8 cellular contexts compared by ENCODE assay signal in genomic region chr15:69045810-69046209, GRCh38. TPM values are rescaled to one million over a fixed set of nuclear protein-coding genes. Genes with fewer than 3 reads are reported as not detected.
A peak's percentile ranks its signal among the peaks of the same experiment; 100 is the strongest.
DNase-seq lines count a peak whose midpoint lies in the region; ATAC-seq, FAIRE-seq and TF ChIP-seq lines count a peak whose summit lies in the region.

No MANE protein-coding gene starts in this region.

- H3K36me3 ChIP-seq in breast epithelium = no peaks in the 10 kb centered on the region

- intact Hi-C loops in MCF 10A (cut with micrococcal nuclease) (loop anchor here (10.0 kb wide), 1 partner anchor 101 kb away; no protein-coding TSS in a partner anchor), breast epithelium (cut with DNase I; ENCODE audit: low total_unique reads) (no loop called here), left ventricle myocardium superior (cut with micrococcal nuclease) (no loop called here)

- peaks cover 32% of the 10 kb centered on the region for H3K4me1 Mint-ChIP-seq in MCF 10A (ENCODE audit: insufficient read depth, unreplicated experiment)
- H3K4me1 Mint-ChIP-seq in type B pancreatic cell (ENCODE audit: unreplicated experiment) = peaks cover 6% of the 10 kb centered on the region

- H3K4me3 Mint-ChIP-seq in MCF 10A (ENCODE audit: unreplicated experiment) (peak overlapping the region; percentile 66), type B pancreatic cell (no peak overlapping the region)

- H3K27me3 Mint-ChIP-seq in MCF 10A (ENCODE audit: insufficient read depth, unreplicated experiment) = no peaks in the 10 kb centered on the region
- H3K27me3 Mint-ChIP-seq in type B pancreatic cell = peaks cover 4% of the 10 kb centered on the region

- CTCF ChIA-PET in MCF 10A (lab: Yijun Ruan, JAX) = interaction anchor here (0.6 to 1.5 kb wide), 3 partner anchors 11 to 562 kb away, joined by 4 to 5 read pairs (median 5); no protein-coding TSS in a partner anchor

- H3K4me1 ChIP-seq in breast epithelium = no peaks in the 10 kb centered on the region

- FAIRE-seq in GM12892 (lab: Jason Lieb, UNC) = no peak

- H3K9me3 ChIP-seq in breast epithelium = no peaks in the 10 kb centered on the region

- no peaks in the 10 kb centered on the region for H3K27me3 ChIP-seq in breast epithelium

- H3K27ac Mint-ChIP-seq in MCF 10A (ENCODE audit: low read depth, unreplicated experiment) (peak overlapping the region; percentile 93), type B pancreatic cell (no peak overlapping the region)

- no peak overlapping the region for H3K4me3 ChIP-seq in breast epithelium

- H3K9me3 Mint-ChIP-seq in MCF 10A (ENCODE audit: unreplicated experiment) = no peaks in the 10 kb centered on the region
- no peaks in the 10 kb centered on the region for H3K9me3 Mint-ChIP-seq in type B pancreatic cell

- DNase-seq in MCF 10A (ENCODE audit: unreplicated experiment) (peak; percentile 92), breast epithelium (ENCODE audit: low spot score in 2 of 2) (no peak), SKM-1 treated with dmso at 0.1 percent for 144 hours (lab: John Stamatoyannopoulos, UW; ENCODE audit: unreplicated experiment) (peak; percentile 50), left ventricle myocardium superior (no peak), type B pancreatic cell (ENCODE audit: extremely low spot score, unreplicated experiment) (no peak), GM12892 (ENCODE audit: insufficient read length) (no peak), kidney tubule cell (ENCODE audit: low spot score) (no peak), DMS53 (lab: John Stamatoyannopoulos, UW) (no peak)

- no TSS peak for BruUV-seq in MCF 10A (replicated peaks; lab: Mats Ljungman, UMichigan)

- peak; percentile 33 for ATAC-seq in left ventricle myocardium superior

- H3K27ac ChIP-seq in breast epithelium = peak overlapping the region in 1 of 2 donors; percentile 9

- H3K36me3 Mint-ChIP-seq in MCF 10A (ENCODE audit: insufficient read depth, unreplicated experiment) (no peaks in the 10 kb centered on the region), type B pancreatic cell (no peaks in the 10 kb centered on the region)

- POLR2A ChIA-PET in MCF 10A (lab: Yijun Ruan, JAX) = interaction anchor here (0.7 to 1.0 kb wide), 4 partner anchors 50 to 362 kb away, joined by 3 read pairs; no protein-coding TSS in a partner anchor

- TF ChIP-seq CTCF in MCF 10A (IDR thresholded peaks at IDR 0.05; ENCODE audit: unreplicated experiment) (peak; percentile 26), breast epithelium (IDR thresholded peaks at IDR 0.05) (no peak), type B pancreatic cell (conservative IDR thresholded peaks at IDR 0.05) (peak; percentile 65)

- TF ChIP-seq POLR2A in breast epithelium (IDR thresholded peaks at IDR 0.05) = no peak
- TF ChIP-seq POLR2A in GM12892 (IDR thresholded peaks at IDR 0.05; ENCODE audit: low read depth, low read length) = no peak

RNA-seq across cellular contexts. Expression of gene NOX5, which starts 31.3 kb away (rescaled TPM):
- total RNA-seq in MCF 10A (2022) (1.4 and 1.8 TPM in 2 replicates), breast epithelium (1 to 10 TPM; 1.0 to 2.6 (median 1.9) TPM), left ventricle myocardium superior (not detected), type B pancreatic cell (ENCODE audit: low replicate concordance) (0.12 TPM in 1 of 2 replicates, not detected in the other)
- polyA plus RNA-seq in GM12892 (2012; ENCODE audit: missing spikeins) = not detected

Comparison
In these comparisons a context has a peak if more than half of its experiments do, and no peak if none do; other contexts are left out.
1. DNase-seq: peak in MCF 10A (single experiment) and SKM-1 treated with dmso at 0.1 percent for 144 hours (single experiment); none in breast epithelium (0 of 2), left ventricle myocardium superior (single experiment), type B pancreatic cell (single experiment), GM12892 (single experiment), kidney tubule cell (single experiment) and DMS53 (single experiment).
2. CTCF ChIP-seq: peak in MCF 10A (single experiment) and type B pancreatic cell (single experiment); none in breast epithelium (0 of 3).